In genomic region chrX:116284383-116284782, GRCh38 we compare ENCODE assay signal across 17 cellular contexts.
DNase-seq lines count a peak whose midpoint lies in the region; ATAC-seq and TF ChIP-seq lines count a peak whose summit lies in the region.
"Had no signal": no experiment of that assay in that cellular context is flagged by ENCODE, and none has a peak within 500 bp of the region (broad histone marks: within the 10 kb centered on the region; RNA-seq: fewer than 3 reads in every experiment).

No MANE protein-coding gene starts in this region.

- ATAC-seq in esophagus mucosa = peak; percentile 48
- ATAC-seq: HepG2 had no signal

- peaks cover 3% of the 10 kb centered on the region for H3K36me3 Mint-ChIP-seq in type B pancreatic cell
- H3K36me3 Mint-ChIP-seq: CD8-positive, alpha-beta memory T cell had no signal

- no peaks in the 10 kb centered on the region for H3K36me3 ChIP-seq in colonic mucosa

- no peak overlapping the region for H3K27ac ChIP-seq in colonic mucosa
- H3K27ac ChIP-seq: KMS-11 had no signal

- H3K4me1 ChIP-seq in colonic mucosa = no peaks in the 10 kb centered on the region

- no peak overlapping the region for H3K9ac ChIP-seq in colonic mucosa (ENCODE audit: low read depth in 2 of 2, low read length in 2 of 2)
- H3K9ac ChIP-seq: KMS-11 had no signal

- no peak for TF ChIP-seq CTCF in LNCaP clone FGC (IDR thresholded peaks at IDR 0.05; ENCODE audit: control insufficient read depth, extremely low read depth, insufficient read depth)
- TF ChIP-seq CTCF in type B pancreatic cell (conservative IDR thresholded peaks at IDR 0.05) = no peak
- no peak for TF ChIP-seq CTCF in colonic mucosa (IDR thresholded peaks at IDR 0.05)

- H3K4me3 Mint-ChIP-seq in type B pancreatic cell = no peak overlapping the region
- H3K4me3 Mint-ChIP-seq: CD8-positive, alpha-beta memory T cell; HFFc6 had no signal

- intact Hi-C loops in colonic mucosa (cut with DNase I) = no loop called here

- peak; percentile 2 for DNase-seq in LNCaP clone FGC (ENCODE audit: low read depth)
- peak; percentile 22 for DNase-seq in RPMI7951 (ENCODE audit: low read depth)
- DNase-seq in type B pancreatic cell (ENCODE audit: extremely low spot score, unreplicated experiment) = no peak
- DNase-seq in colonic mucosa = no peak
- no peak for DNase-seq in NCI-H1092 treated with DMSO at 0.1 percent for 48 hours (lab: John Stamatoyannopoulos, UW)
- no peak for DNase-seq in islet precursor cell
- DNase-seq: CD8-positive, alpha-beta memory T cell; EL; HFFc6; NCI-H2081; NCI-H2227 treated with DMSO at 0.1 percent for 48 hours; NCI-H526; OCI-M1; SHP77 had no signal

- no peaks in the 10 kb centered on the region for H3K4me1 Mint-ChIP-seq in type B pancreatic cell (ENCODE audit: unreplicated experiment)
- H3K4me1 Mint-ChIP-seq: CD8-positive, alpha-beta memory T cell had no signal

- no peaks in the 10 kb centered on the region for H3K27me3 ChIP-seq in colonic mucosa

- peaks cover 10% of the 10 kb centered on the region for H3K9me3 Mint-ChIP-seq in type B pancreatic cell
- H3K9me3 Mint-ChIP-seq: HFFc6 had no signal

- H3K27me3 Mint-ChIP-seq in type B pancreatic cell = no peaks in the 10 kb centered on the region
- H3K27me3 Mint-ChIP-seq: CD8-positive, alpha-beta memory T cell had no signal

- H3K9me3 ChIP-seq in colonic mucosa = no peaks in the 10 kb centered on the region

- peak overlapping the region; percentile 81 for H3K27ac Mint-ChIP-seq in type B pancreatic cell
- H3K27ac Mint-ChIP-seq: CD8-positive, alpha-beta memory T cell; HFFc6 had no signal

- H3K4me3 ChIP-seq in LNCaP clone FGC (ENCODE audit: low read depth, low read length) = no peak overlapping the region
- no peak overlapping the region for H3K4me3 ChIP-seq in colonic mucosa

Comparison
In these comparisons a context has a peak if more than half of its experiments do, and no peak if none do; other contexts are left out.
1. DNase-seq: peak in LNCaP clone FGC (single experiment) and RPMI7951 (single experiment); none in type B pancreatic cell (single experiment), colonic mucosa (single experiment), NCI-H1092 treated with DMSO at 0.1 percent for 48 hours (single experiment) and islet precursor cell (single experiment).